In the genomic region with DNA sequence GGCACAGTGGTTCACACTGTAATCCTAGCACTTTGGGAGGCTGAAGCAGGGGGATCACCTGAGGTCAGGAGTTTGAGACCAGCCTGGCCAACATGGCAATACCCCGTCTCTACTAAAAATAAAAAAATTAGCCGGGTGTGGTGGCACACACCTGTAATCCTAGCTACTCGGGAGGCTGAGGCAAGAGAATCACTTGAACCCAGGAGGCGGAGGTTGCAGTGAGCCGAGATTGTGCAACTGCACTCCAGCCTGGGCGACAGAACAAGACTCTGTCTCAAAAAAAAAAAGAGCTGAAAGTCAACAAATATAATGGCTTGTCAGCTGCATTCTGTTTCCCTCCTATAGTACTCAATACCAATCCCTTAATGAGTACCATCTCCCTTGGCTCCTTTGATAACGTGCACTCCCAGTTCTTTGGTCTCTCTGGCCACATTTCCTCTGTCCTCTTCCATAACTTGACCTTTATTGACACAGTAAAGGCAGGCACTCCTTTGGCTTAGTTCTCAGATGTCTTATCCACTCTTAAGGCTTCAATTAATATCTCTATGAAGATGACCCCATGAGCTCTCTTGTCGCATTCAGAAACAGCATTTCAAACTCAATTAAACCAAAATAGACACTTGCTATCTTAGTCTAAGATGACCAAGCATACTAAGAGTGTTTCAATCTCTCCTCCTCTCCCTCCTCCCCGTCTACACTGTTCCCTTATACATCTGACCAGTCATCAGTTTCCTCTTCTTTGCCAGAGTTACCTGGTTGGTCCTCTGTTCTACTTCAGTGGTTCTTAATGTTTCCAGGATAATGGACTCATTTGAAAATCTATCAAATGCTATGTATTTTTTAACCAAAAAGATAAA, we compare ENCODE assay signal across 18 cellular contexts. TPM values are rescaled to one million over a fixed set of nuclear protein-coding genes. Genes with fewer than 3 reads are reported as not detected.
DNase-seq lines count a peak whose midpoint lies in the region; ATAC-seq and TF ChIP-seq lines count a peak whose summit lies in the region.
"Had no signal": no experiment of that assay in that cellular context is flagged by ENCODE, and none has a peak within 500 bp of the region (broad histone marks: within the 10 kb centered on the region; RNA-seq: fewer than 3 reads in every experiment).

No MANE protein-coding gene starts in this region.

- no peaks in the 10 kb centered on the region for H3K36me3 ChIP-seq in CD4-positive, CD25-positive, alpha-beta regulatory T cell (ENCODE audit: control insufficient read depth, insufficient read depth, low read length)
- no peaks in the 10 kb centered on the region for H3K36me3 ChIP-seq in HEK293 (ENCODE audit: control insufficient read depth in 2 of 2, insufficient read depth in 1 of 2, low read length in 2 of 2)
- no peaks in the 10 kb centered on the region for H3K36me3 ChIP-seq in neutrophil
- H3K36me3 ChIP-seq: Peyer's patch, tibial nerve had no signal

- H3K27ac Mint-ChIP-seq in CD4-positive, CD25-positive, alpha-beta regulatory T cell: peak overlapping the region in 1 of 3 donors; percentile 4
- H3K27ac Mint-ChIP-seq in brain: peak overlapping the region in 3 of 5 experiments; percentile 6 to 53 (median 15)
- H3K27ac Mint-ChIP-seq: endodermal cell had no signal

- no peak for ATAC-seq in CD4-positive, CD25-positive, alpha-beta regulatory T cell (ENCODE audit: low read depth in 2 of 2)
- ATAC-seq in GM18502 (IDR thresholded peaks at IDR 0.05; ENCODE audit: poor library complexity, unreplicated experiment): no peak
- ATAC-seq: stimulated activated naive CD8-positive, alpha-beta T cell treated with anti-CD3 and anti-CD28 coated beads, Interleukin-15, Interleukin-2, amounts not matched to agents 100 U/mL and 50 U/mL, for 24 hours had no signal

- DNase-seq in CD4-positive, CD25-positive, alpha-beta regulatory T cell: no peak
- DNase-seq in T-helper 9 cell: no peak
- DNase-seq in kidney glomerular epithelial cell (lab: John Stamatoyannopoulos, UW): no peak
- DNase-seq: activated naive CD4-positive, alpha-beta T cell treated with anti-CD3 and anti-CD28 coated beads, Interleukin-2, amount 10 ng/mL, durations not matched to agents 7 days and 5 days; endodermal cell; KBM-7; NCI-H1694; NCI-H2227 treated with DMSO at 0.1 percent for 48 hours; Peyer's patch; stimulated activated naive CD8-positive, alpha-beta T cell treated with anti-CD3 and anti-CD28 coated beads, Interleukin-15, Interleukin-2, amounts not matched to agents 100 U/mL and 50 U/mL, for 24 hours had no signal

- CTCF ChIA-PET in HEK293 (lab: Yijun Ruan, JAX): interaction anchor here (0.6 to 0.7 kb wide), 2 partner anchors 52 to 381 kb away, joined by 3 read pairs; no protein-coding TSS in a partner anchor

- POLR2A ChIA-PET in HEK293 (lab: Yijun Ruan, JAX): no interaction called here

- TF ChIP-seq CTCF in HEK293 (tag by site-specific recombination; IDR thresholded peaks at IDR 0.05) (no peak), brain (conservative IDR thresholded peaks at IDR 0.05) (no peak), neutrophil (IDR thresholded peaks at IDR 0.05) (no peak)

- no peaks in the 10 kb centered on the region for H3K9me3 ChIP-seq in CD4-positive, CD25-positive, alpha-beta regulatory T cell (ENCODE audit: control insufficient read depth in 2 of 2, low read length in 2 of 2)
- H3K9me3 ChIP-seq in HEK293 (ENCODE audit: control insufficient read depth, insufficient read depth, low read depth, low read length) (no peaks in the 10 kb centered on the region), neutrophil (no peaks in the 10 kb centered on the region)
- H3K9me3 ChIP-seq: Peyer's patch, SJSA1, tibial nerve had no signal

- peak overlapping the region; percentile 33 to 45 (median 40) for H3K4me3 Mint-ChIP-seq in CD4-positive, CD25-positive, alpha-beta regulatory T cell
- peak overlapping the region in 4 of 5 experiments; percentile 1 to 52 (median 32) for H3K4me3 Mint-ChIP-seq in brain
- H3K4me3 Mint-ChIP-seq: activated naive CD4-positive, alpha-beta T cell treated with anti-CD3 and anti-CD28 coated beads, Interleukin-2, amount 10 ng/mL, durations not matched to agents 7 days and 5 days; endodermal cell; memory B cell had no signal

- H3K27me3 Mint-ChIP-seq in CD4-positive, CD25-positive, alpha-beta regulatory T cell: no peaks in the 10 kb centered on the region
- H3K27me3 Mint-ChIP-seq in brain: peaks cover 7% of the 10 kb centered on the region
- H3K27me3 Mint-ChIP-seq: activated naive CD4-positive, alpha-beta T cell treated with anti-CD3 and anti-CD28 coated beads, Interleukin-2, amount 10 ng/mL, durations not matched to agents 7 days and 5 days; memory B cell had no signal

- no peaks in the 10 kb centered on the region for H3K27me3 ChIP-seq in CD4-positive, CD25-positive, alpha-beta regulatory T cell (ENCODE audit: control insufficient read depth, insufficient read depth, low read length)
- no peaks in the 10 kb centered on the region for H3K27me3 ChIP-seq in neutrophil
- H3K27me3 ChIP-seq: Peyer's patch, SJSA1, tibial nerve had no signal

- H3K36me3 Mint-ChIP-seq in CD4-positive, CD25-positive, alpha-beta regulatory T cell: no peaks in the 10 kb centered on the region
- peaks cover 27% of the 10 kb centered on the region for H3K36me3 Mint-ChIP-seq in brain

- H3K4me1 ChIP-seq in CD4-positive, CD25-positive, alpha-beta regulatory T cell (ENCODE audit: control insufficient read depth, insufficient read depth, low read length, poor library complexity, severe bottlenecking): peaks cover 82% of the 10 kb centered on the region
- H3K4me1 ChIP-seq in HEK293 (ENCODE audit: control insufficient read depth, insufficient read depth, low read length) (peaks cover 6% of the 10 kb centered on the region), neutrophil (ENCODE audit: control insufficient read depth in 1 of 2, insufficient read depth in 1 of 2, low read depth in 1 of 2, low read length in 1 of 2) (peaks cover 85 to 88% of the 10 kb centered on the region in 2 experiments)

- H3K4me3 ChIP-seq in CD4-positive, CD25-positive, alpha-beta regulatory T cell (ENCODE audit: low read depth, low read length): peak overlapping the region; percentile 32
- H3K4me3 ChIP-seq in HEK293 (ENCODE audit: low read depth, low read length) (no peak overlapping the region), neutrophil (ENCODE audit: low read depth in 1 of 2, low read length in 1 of 2) (peak overlapping the region; percentile 81 to 92)
- H3K4me3 ChIP-seq: Peyer's patch, SJSA1, tibial nerve had no signal

- H3K9me3 Mint-ChIP-seq in CD4-positive, CD25-positive, alpha-beta regulatory T cell: peaks cover 0 to 1% (median 0%) of the 10 kb centered on the region in 7 donors
- peaks cover 0 to 5% (median 0%) of the 10 kb centered on the region in 5 experiments for H3K9me3 Mint-ChIP-seq in brain
- H3K9me3 Mint-ChIP-seq: activated naive CD4-positive, alpha-beta T cell treated with anti-CD3 and anti-CD28 coated beads, Interleukin-2, amount 10 ng/mL, durations not matched to agents 7 days and 5 days; endodermal cell; memory B cell had no signal

- no peak overlapping the region for H3K27ac ChIP-seq in CD4-positive, CD25-positive, alpha-beta regulatory T cell (ENCODE audit: insufficient read depth, low read length, poor library complexity, severe bottlenecking)
- H3K27ac ChIP-seq in HEK293 (ENCODE audit: extremely low read depth, low read depth, low read length): no peak overlapping the region
- H3K27ac ChIP-seq in neutrophil: peak overlapping the region; percentile 91
- H3K27ac ChIP-seq: SJSA1, tibial nerve, VCaP had no signal

- peaks cover 54 to 84% (median 71%) of the 10 kb centered on the region in 4 donors for H3K4me1 Mint-ChIP-seq in CD4-positive, CD25-positive, alpha-beta regulatory T cell
- H3K4me1 Mint-ChIP-seq in brain: peaks cover 84% of the 10 kb centered on the region

TF ChIP-seq in HEK293, 187 proteins besides CTCF, POLR2A, EP300 and RAD21:
- no peak for TF ChIP-seq ZSCAN16 (tag by site-specific recombination; IDR thresholded peaks at IDR 0.05)
- TF ChIP-seq, protein P1, sequence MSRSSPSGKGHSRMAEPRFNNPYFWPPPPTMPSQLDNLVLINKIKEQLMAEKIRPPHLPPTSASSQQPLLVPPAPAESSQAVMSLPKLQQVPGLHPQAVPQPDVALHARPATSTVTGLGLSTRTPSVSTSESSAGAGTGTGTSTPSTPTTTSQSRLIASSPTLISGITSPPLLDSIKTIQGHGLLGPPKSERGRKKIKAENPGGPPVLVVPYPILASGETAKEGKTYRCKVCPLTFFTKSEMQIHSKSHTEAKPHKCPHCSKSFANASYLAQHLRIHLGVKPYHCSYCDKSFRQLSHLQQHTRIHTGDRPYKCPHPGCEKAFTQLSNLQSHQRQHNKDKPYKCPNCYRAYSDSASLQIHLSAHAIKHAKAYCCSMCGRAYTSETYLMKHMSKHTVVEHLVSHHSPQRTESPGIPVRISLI (tag by site-specific recombination; IDR thresholded peaks at IDR 0.05): 0 out of 2 replicates have a peak, but pooled peaks have one; percentile 32
- TF ChIP-seq ZNF707 (tag by site-specific recombination; IDR thresholded peaks at IDR 0.05): no peak
- no peak for TF ChIP-seq ZNF37A (tag by site-specific recombination; IDR thresholded peaks at IDR 0.05)

RNA-seq across cellular contexts. Expression of gene MAPK1, which starts 4.8 kb away (rescaled TPM):
- total RNA-seq in CD4-positive, CD25-positive, alpha-beta regulatory T cell: 88.0 TPM
- polyA plus RNA-seq in CD4-positive, CD25-positive, alpha-beta regulatory T cell: 10 to 100 TPM; 46.5 to 81.3 (median 64.7) TPM
- polyA plus RNA-seq in brain (ENCODE audit: insufficient read depth, low read depth, low replicate concordance): 59.2 TPM
